Comparison of ENCODE assay signal across 8 cellular contexts in the genomic region with DNA sequence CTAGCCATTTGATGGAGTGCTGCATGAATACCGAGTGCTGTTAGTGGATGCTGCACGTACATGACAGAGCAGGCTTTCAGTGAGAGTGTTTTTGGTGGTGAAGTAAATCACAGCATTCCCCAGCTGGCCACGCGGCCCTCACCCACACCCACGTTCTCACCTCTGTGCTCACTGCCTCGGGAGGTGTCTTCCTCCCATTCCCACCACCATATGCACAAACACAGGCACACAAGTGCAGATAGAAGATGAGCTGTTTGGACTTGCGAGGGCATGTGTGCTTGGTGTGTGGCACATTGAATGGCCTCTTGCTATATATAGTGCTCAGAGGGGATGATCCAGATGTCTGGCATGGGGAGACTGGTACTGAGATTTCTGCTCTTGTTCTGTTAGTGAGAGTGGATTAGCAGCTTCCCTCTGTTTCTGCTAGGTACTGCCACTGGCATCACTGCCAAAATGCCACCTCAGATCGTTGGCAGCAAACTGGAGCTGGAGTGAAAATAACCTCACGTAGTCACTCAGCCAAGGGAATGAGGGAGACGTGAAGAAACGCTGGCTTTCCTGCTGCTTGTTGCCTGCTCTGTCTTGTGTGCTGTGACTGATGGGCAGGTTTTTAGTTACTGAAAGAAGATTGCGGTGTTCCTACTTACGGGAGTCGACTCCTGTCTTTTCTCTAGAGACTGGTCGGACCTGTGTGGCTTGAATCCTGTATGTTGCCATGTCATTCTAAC. TPM values are rescaled to one million over a fixed set of nuclear protein-coding genes. Genes with fewer than 3 reads are reported as not detected.
A peak's percentile ranks its signal among the peaks of the same experiment; 100 is the strongest.
DNase-seq lines count a peak whose midpoint lies in the region; ATAC-seq and TF ChIP-seq lines count a peak whose summit lies in the region.

No MANE protein-coding gene starts in this region.

- TF ChIP-seq CTCF in Calu3 (IDR thresholded peaks at IDR 0.05; ENCODE audit: unreplicated experiment), result no peak
- no peak for TF ChIP-seq CTCF in VCaP (conservative IDR thresholded peaks at IDR 0.05)
- TF ChIP-seq CTCF in fibroblast of pulmonary artery (IDR thresholded peaks at IDR 0.05; ENCODE audit: low read length, missing control alignments), result no peak
- no peak for TF ChIP-seq CTCF in osteoblast (IDR thresholded peaks at IDR 0.05; ENCODE audit: extremely low read depth, low read depth, low read length)
- no peak for TF ChIP-seq CTCF in OCI-LY7 (conservative IDR thresholded peaks at IDR 0.05; ENCODE audit: low read length)

- no peaks in the 10 kb centered on the region for H3K27me3 Mint-ChIP-seq in Calu3 (ENCODE audit: unreplicated experiment)

- H3K27me3 ChIP-seq in osteoblast (ENCODE audit: insufficient read depth, low read length), result no peaks in the 10 kb centered on the region

- H3K36me3 Mint-ChIP-seq in Calu3 (ENCODE audit: insufficient read depth, unreplicated experiment), result peaks cover 33% of the 10 kb centered on the region

- BruUV-seq in Calu3 (replicated peaks; lab: Mats Ljungman, UMichigan) (no TSS peak), OCI-LY7 (replicated peaks; lab: Mats Ljungman, UMichigan) (no TSS peak)

- peaks cover 12% of the 10 kb centered on the region for H3K4me1 ChIP-seq in osteoblast (ENCODE audit: insufficient read depth, low read length)
- H3K4me1 ChIP-seq in OCI-LY7 (ENCODE audit: insufficient read depth, low read length, poor library complexity, severe bottlenecking), result peaks cover 6% of the 10 kb centered on the region

- ATAC-seq in GM19455 (IDR thresholded peaks at IDR 0.05; ENCODE audit: unreplicated experiment), result no peak
- no peak for ATAC-seq in GM19452 (IDR thresholded peaks at IDR 0.05; ENCODE audit: unreplicated experiment)

- H3K4me2 ChIP-seq in osteoblast (ENCODE audit: insufficient read depth, low read length) (peak overlapping the region; percentile 63), OCI-LY7 (ENCODE audit: low read length) (no peak overlapping the region)

- CTCF ChIA-PET in Calu3 (lab: Charles Lee), result no interaction called here
- CTCF ChIA-PET in OCI-LY7 (lab: Charles Lee; ENCODE audit: unreplicated experiment), result no interaction called here

- POLR2A ChIA-PET in OCI-LY7 (lab: Charles Lee), result no interaction called here

- peaks cover 88% of the 10 kb centered on the region for H4K20me1 ChIP-seq in osteoblast (ENCODE audit: insufficient read depth, low read length)
- H4K20me1 ChIP-seq in OCI-LY7 (ENCODE audit: insufficient read depth, low read length), result peaks cover 39% of the 10 kb centered on the region

- H2AFZ ChIP-seq in osteoblast (ENCODE audit: low read length), result no peak overlapping the region
- no peak overlapping the region for H2AFZ ChIP-seq in OCI-LY7 (ENCODE audit: low read length)

- intact Hi-C loops in Calu3 (cut with micrococcal nuclease; ENCODE audit: unreplicated experiment) (no loop called here), OCI-LY7 (cut with micrococcal nuclease; ENCODE audit: unreplicated experiment) (no loop called here)

- H3K4me1 Mint-ChIP-seq in Calu3 (ENCODE audit: low read depth, unreplicated experiment), result peaks cover 41% of the 10 kb centered on the region

- no peaks in the 10 kb centered on the region for H3K9me3 ChIP-seq in osteoblast (ENCODE audit: low read depth, low read length)
- no peaks in the 10 kb centered on the region for H3K9me3 ChIP-seq in OCI-LY7 (ENCODE audit: low read length)

- H3K27ac ChIP-seq in VCaP, result peak overlapping the region; percentile 74
- peak overlapping the region; percentile 29 for H3K27ac ChIP-seq in osteoblast (ENCODE audit: low read depth, low read length)
- H3K27ac ChIP-seq in OCI-LY7 (ENCODE audit: low read depth, low read length, poor library complexity, severe bottlenecking), result no peak overlapping the region

- H3K79me2 ChIP-seq in osteoblast (ENCODE audit: insufficient read depth, low read length) (peaks cover 100% of the 10 kb centered on the region), OCI-LY7 (ENCODE audit: insufficient read depth, low read depth, low read length) (peaks cover 88% of the 10 kb centered on the region)

- DNase-seq in Calu3 (no peak), fibroblast of pulmonary artery (ENCODE audit: low read depth) (peak; percentile 6), osteoblast (ENCODE audit: insufficient read length, low spot score, missing footprints) (peak; percentile 84), OCI-LY7 (ENCODE audit: low spot score) (no peak), SKM-1 (lab: John Stamatoyannopoulos, UW; ENCODE audit: unreplicated experiment) (no peak)

- peak overlapping the region; percentile 12 for H3K4me3 Mint-ChIP-seq in Calu3 (ENCODE audit: low read depth, unreplicated experiment)

- no peaks in the 10 kb centered on the region for H3K9me3 Mint-ChIP-seq in Calu3 (ENCODE audit: low read depth, unreplicated experiment)

- no peak overlapping the region for H3K4me3 ChIP-seq in fibroblast of pulmonary artery (replicated peaks; ENCODE audit: low read depth, low read length)
- peak overlapping the region; percentile 12 for H3K4me3 ChIP-seq in osteoblast (ENCODE audit: insufficient read depth, low read length)
- no peak overlapping the region for H3K4me3 ChIP-seq in OCI-LY7 (ENCODE audit: low read depth, low read length, poor library complexity, severe bottlenecking)

- H3K27ac Mint-ChIP-seq in Calu3 (ENCODE audit: unreplicated experiment), result peak overlapping the region; percentile 22

- H3K36me3 ChIP-seq in osteoblast (ENCODE audit: insufficient read depth, low read length) (peaks cover 26% of the 10 kb centered on the region), OCI-LY7 (ENCODE audit: insufficient read depth, low read length) (peaks cover 53% of the 10 kb centered on the region)

- no peaks in the 10 kb centered on the region for H3K9me2 ChIP-seq in OCI-LY7 (ENCODE audit: insufficient read depth, low read length)

RNA-seq across cellular contexts. Expression of gene DNAJB6, which starts 19.1 kb away (rescaled TPM):
- total RNA-seq in Calu3 (2022), result 118 and 137 TPM in 2 replicates
- 84.3 and 84.7 TPM in 2 replicates for total RNA-seq in osteoblast
- 56.4 and 69.3 TPM in 2 replicates for total RNA-seq in OCI-LY7 (2014; rRNA removed; shearing (Covaris generic))
- total RNA-seq in OCI-LY7 (2022), result 65.9 and 66.4 TPM in 2 replicates

Comparison
In these comparisons a context has a peak if more than half of its experiments do, and no peak if none do; other contexts are left out.
1. DNase-seq: peak in fibroblast of pulmonary artery (single experiment) and osteoblast (single experiment); none in Calu3 (single experiment), OCI-LY7 (single experiment) and SKM-1 (single experiment).